Comparison of ENCODE assay signal across 1 cellular context in the genomic region with DNA sequence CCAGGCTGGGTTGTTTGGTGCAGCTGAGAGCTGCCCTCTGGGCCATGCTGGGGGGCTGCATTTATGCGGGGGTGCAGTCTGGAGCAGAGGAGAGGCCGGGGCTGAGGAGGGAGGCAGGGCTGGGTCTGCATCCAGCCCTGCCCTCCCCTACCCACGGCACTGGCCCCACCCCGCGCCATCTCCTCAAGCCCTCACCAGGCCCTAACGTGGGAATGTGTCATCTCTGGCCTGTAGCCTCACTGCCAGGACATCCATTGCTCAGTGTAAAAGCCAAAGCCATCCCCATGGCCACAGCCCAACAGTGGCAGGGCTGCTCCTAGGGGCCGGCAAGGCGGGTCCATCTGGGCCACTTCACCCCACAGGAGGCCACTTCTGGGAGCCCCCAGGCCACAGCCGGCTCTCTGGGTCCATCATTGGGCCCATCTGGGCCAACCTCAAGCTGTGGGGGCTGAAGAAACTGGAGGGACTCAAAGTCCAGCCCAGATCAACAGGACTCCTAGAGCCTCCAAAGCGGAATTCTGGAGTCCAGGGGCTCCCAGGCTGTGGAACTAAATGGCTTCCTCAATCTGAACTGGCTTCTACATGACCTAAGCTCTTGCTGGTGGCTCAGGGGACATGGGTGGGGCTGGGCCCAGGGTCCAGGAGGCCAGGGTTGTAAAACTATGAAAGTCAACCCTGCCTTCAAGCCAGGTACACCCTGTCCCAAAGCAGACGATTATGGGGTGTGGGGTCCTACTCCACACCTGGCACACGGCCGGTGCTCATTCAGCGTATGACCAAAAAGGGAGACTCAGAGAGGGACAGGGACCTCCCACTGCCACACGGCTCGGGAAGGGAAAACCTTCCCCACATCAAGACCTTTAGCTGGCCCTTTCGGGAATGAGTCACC.
TF ChIP-seq lines count a peak whose summit lies in the region.

No MANE protein-coding gene starts in this region.

TF ChIP-seq in GM12878, 131 proteins besides CTCF, POLR2A, EP300 and RAD21:
- TF ChIP-seq IRF4 (IDR thresholded peaks at IDR 0.05; ENCODE audit: low read depth, low read length) = no peak
- TF ChIP-seq HDAC6 (IDR thresholded peaks at IDR 0.05; ENCODE audit: unreplicated experiment) = no peak
- peak; percentile 50; the same call in 1 of the 2 replicates for TF ChIP-seq POLR2AphosphoS2 (IDR thresholded peaks at IDR 0.05; ENCODE audit: low read depth, low read length)
- TF ChIP-seq, protein P1, sequence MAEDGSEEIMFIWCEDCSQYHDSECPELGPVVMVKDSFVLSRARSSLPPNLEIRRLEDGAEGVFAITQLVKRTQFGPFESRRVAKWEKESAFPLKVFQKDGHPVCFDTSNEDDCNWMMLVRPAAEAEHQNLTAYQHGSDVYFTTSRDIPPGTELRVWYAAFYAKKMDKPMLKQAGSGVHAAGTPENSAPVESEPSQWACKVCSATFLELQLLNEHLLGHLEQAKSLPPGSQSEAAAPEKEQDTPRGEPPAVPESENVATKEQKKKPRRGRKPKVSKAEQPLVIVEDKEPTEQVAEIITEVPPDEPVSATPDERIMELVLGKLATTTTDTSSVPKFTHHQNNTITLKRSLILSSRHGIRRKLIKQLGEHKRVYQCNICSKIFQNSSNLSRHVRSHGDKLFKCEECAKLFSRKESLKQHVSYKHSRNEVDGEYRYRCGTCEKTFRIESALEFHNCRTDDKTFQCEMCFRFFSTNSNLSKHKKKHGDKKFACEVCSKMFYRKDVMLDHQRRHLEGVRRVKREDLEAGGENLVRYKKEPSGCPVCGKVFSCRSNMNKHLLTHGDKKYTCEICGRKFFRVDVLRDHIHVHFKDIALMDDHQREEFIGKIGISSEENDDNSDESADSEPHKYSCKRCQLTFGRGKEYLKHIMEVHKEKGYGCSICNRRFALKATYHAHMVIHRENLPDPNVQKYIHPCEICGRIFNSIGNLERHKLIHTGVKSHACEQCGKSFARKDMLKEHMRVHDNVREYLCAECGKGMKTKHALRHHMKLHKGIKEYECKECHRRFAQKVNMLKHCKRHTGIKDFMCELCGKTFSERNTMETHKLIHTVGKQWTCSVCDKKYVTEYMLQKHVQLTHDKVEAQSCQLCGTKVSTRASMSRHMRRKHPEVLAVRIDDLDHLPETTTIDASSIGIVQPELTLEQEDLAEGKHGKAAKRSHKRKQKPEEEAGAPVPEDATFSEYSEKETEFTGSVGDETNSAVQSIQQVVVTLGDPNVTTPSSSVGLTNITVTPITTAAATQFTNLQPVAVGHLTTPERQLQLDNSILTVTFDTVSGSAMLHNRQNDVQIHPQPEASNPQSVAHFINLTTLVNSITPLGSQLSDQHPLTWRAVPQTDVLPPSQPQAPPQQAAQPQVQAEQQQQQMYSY (CRISPR knock-in tag; IDR thresholded peaks at IDR 0.05) = no peak
- TF ChIP-seq YBX1 (IDR thresholded peaks at IDR 0.05) = no peak
- no peak for TF ChIP-seq SP1 (IDR thresholded peaks at IDR 0.05; ENCODE audit: low read depth, low read length)
